In the genomic region with DNA sequence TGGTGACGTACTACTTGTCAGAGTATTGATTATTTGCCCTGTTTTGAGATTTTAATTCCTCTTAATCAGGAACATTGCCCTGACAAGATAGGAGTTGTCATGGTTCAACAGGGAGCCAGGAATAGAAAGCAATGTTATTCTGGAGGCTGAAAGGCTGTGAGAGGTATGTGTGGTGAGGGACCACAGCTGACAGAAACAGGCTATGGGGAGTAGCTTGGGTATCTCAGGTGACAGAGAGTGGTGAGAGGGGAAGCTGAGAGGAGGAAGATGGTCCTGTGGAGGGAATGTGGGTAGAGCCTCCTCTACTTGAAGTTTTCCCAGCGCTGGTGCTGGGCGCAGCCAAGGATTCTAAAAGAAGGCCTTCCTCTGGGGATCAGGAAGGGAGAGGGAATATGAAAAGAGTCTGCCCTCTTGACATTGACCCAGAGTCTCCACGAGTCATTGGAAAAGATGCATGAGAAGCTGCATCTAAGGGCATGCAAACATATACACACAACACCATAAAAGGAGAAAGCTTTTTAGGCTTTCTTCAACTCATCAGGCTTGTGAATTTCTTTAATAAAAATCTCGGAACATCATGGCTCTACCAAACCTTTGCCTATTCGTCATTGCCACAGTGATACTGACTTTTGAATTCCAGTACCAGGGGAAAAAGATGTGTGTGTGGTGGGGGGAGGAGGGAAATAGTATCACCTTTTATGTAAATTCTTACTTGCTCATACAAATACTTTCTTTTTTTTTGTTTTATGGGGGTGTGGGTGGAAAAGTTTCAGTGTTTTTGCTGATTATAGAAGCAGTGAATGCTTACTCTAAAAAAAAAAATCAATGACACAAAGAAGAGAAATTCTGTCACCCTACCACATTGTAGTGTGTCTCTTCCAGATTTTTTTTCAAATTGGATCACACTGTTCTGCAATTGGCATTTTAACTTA, we compare ENCODE assay signal across 1 cellular context.
TF ChIP-seq lines count a peak whose summit lies in the region.

No MANE protein-coding gene starts in this region.

TF ChIP-seq in H1, 55 proteins besides CTCF, POLR2A, EP300 and RAD21 (continued from another document):
- no peak for TF ChIP-seq SP2 (IDR thresholded peaks at IDR 0.05; ENCODE audit: low read length)
- TF ChIP-seq BACH1 (IDR thresholded peaks at IDR 0.05; ENCODE audit: low read length), result no peak
- TF ChIP-seq ATF2 (IDR thresholded peaks at IDR 0.05; ENCODE audit: low read length), result no peak
- no peak for TF ChIP-seq POU5F1 (IDR thresholded peaks at IDR 0.05; ENCODE audit: low read depth, low read length)
- no peak for TF ChIP-seq RBBP5 (IDR thresholded peaks at IDR 0.05; ENCODE audit: borderline replicate concordance, low read depth, low read length)
- no peak for TF ChIP-seq KDM1A (IDR thresholded peaks at IDR 0.05; ENCODE audit: borderline replicate concordance, low read length)
- TF ChIP-seq CEBPB (IDR thresholded peaks at IDR 0.05; ENCODE audit: low read depth, low read length), result no peak
- TF ChIP-seq RNF2 (IDR thresholded peaks at IDR 0.05; ENCODE audit: borderline replicate concordance, low read depth, low read length, missing control alignments, poor library complexity, severe bottlenecking), result no peak
- no peak for TF ChIP-seq GABPA (IDR thresholded peaks at IDR 0.05; ENCODE audit: borderline replicate concordance, insufficient read depth, low read length)
- no peak for TF ChIP-seq TCF12 (IDR thresholded peaks at IDR 0.05; ENCODE audit: low read depth, low read length)
- TF ChIP-seq, protein P1, sequence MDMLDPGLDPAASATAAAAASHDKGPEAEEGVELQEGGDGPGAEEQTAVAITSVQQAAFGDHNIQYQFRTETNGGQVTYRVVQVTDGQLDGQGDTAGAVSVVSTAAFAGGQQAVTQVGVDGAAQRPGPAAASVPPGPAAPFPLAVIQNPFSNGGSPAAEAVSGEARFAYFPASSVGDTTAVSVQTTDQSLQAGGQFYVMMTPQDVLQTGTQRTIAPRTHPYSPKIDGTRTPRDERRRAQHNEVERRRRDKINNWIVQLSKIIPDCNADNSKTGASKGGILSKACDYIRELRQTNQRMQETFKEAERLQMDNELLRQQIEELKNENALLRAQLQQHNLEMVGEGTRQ (IDR thresholded peaks at IDR 0.05; ENCODE audit: low read length), result no peak
- TF ChIP-seq EZH2 (IDR thresholded peaks at IDR 0.05; ENCODE audit: low read depth, low read length, severe bottlenecking), result no peak
- no peak for TF ChIP-seq CTBP2 (IDR thresholded peaks at IDR 0.05; ENCODE audit: borderline replicate concordance, insufficient read depth, insufficient read length, low read length)
TF ChIP-seq in H1: peak in this region for 0.
